Comparison of ENCODE assay signal across 1 cellular context in genomic region chr3:150409527-150410310, GRCh38.
TF ChIP-seq lines count a peak whose summit lies in the region.

No MANE protein-coding gene starts in this region.

TF ChIP-seq in HepG2, 621 proteins besides CTCF, POLR2A, EP300 and RAD21 (continued from another document and continues in another):
- TF ChIP-seq, protein P1, sequence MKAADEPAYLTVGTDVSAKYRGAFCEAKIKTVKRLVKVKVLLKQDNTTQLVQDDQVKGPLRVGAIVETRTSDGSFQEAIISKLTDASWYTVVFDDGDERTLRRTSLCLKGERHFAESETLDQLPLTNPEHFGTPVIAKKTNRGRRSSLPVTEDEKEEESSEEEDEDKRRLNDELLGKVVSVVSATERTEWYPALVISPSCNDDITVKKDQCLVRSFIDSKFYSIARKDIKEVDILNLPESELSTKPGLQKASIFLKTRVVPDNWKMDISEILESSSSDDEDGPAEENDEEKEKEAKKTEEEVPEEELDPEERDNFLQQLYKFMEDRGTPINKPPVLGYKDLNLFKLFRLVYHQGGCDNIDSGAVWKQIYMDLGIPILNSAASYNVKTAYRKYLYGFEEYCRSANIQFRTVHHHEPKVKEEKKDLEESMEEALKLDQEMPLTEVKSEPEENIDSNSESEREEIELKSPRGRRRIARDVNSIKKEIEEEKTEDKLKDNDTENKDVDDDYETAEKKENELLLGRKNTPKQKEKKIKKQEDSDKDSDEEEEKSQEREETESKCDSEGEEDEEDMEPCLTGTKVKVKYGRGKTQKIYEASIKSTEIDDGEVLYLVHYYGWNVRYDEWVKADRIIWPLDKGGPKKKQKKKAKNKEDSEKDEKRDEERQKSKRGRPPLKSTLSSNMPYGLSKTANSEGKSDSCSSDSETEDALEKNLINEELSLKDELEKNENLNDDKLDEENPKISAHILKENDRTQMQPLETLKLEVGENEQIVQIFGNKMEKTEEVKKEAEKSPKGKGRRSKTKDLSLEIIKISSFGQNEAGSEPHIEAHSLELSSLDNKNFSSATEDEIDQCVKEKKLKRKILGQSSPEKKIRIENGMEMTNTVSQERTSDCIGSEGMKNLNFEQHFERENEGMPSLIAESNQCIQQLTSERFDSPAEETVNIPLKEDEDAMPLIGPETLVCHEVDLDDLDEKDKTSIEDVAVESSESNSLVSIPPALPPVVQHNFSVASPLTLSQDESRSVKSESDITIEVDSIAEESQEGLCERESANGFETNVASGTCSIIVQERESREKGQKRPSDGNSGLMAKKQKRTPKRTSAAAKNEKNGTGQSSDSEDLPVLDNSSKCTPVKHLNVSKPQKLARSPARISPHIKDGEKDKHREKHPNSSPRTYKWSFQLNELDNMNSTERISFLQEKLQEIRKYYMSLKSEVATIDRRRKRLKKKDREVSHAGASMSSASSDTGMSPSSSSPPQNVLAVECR (CRISPR knock-in tag; IDR thresholded peaks at IDR 0.05; ENCODE audit: borderline replicate concordance): peak; percentile 75; the same call in 1 of the 2 replicates
- no peak for TF ChIP-seq AHDC1 (CRISPR knock-in tag; IDR thresholded peaks at IDR 0.05; ENCODE audit: borderline replicate concordance)
- peak; percentile 29; the same call in 1 of the 2 replicates for TF ChIP-seq ZNF619 (CRISPR knock-in tag; IDR thresholded peaks at IDR 0.05)
- no peak for TF ChIP-seq MLXIP (CRISPR knock-in tag; IDR thresholded peaks at IDR 0.05; ENCODE audit: borderline replicate concordance)
- no peak for TF ChIP-seq LCORL (IDR thresholded peaks at IDR 0.05)
- peak; percentile 64 for TF ChIP-seq LCORL (CRISPR knock-in tag; IDR thresholded peaks at IDR 0.05)
- peak; percentile 49 for TF ChIP-seq STAG1 (CRISPR knock-in tag; IDR thresholded peaks at IDR 0.05)
- 0 out of 2 replicates have a peak, but pooled peaks have one; percentile 62 for TF ChIP-seq IRF9 (CRISPR knock-in tag; IDR thresholded peaks at IDR 0.05; ENCODE audit: borderline replicate concordance)
- no peak for TF ChIP-seq ZNF253 (CRISPR knock-in tag; IDR thresholded peaks at IDR 0.05; ENCODE audit: borderline replicate concordance)
- no peak for TF ChIP-seq ZNF468 (CRISPR knock-in tag; IDR thresholded peaks at IDR 0.05)
- TF ChIP-seq SOX6 (IDR thresholded peaks at IDR 0.05): no peak
- peak; percentile 40; the same call in 1 of the 2 replicates for TF ChIP-seq SOX6 (CRISPR knock-in tag; IDR thresholded peaks at IDR 0.05)
- 0 out of 2 replicates have a peak, but pooled peaks have one; percentile 13 for TF ChIP-seq FLYWCH1 (CRISPR knock-in tag; IDR thresholded peaks at IDR 0.05)
- TF ChIP-seq FOXK1 (CRISPR knock-in tag; IDR thresholded peaks at IDR 0.05; ENCODE audit: borderline replicate concordance, low read depth): 0 out of 2 replicates have a peak, but pooled peaks have one; percentile 8
- no peak for TF ChIP-seq TP53 (CRISPR knock-in tag; conservative IDR thresholded peaks at IDR 0.05)
- TF ChIP-seq CHCHD3 (CRISPR knock-in tag; IDR thresholded peaks at IDR 0.05): no peak
- peak; percentile 55; the same call in 1 of the 2 replicates for TF ChIP-seq KDM2A (CRISPR knock-in tag; IDR thresholded peaks at IDR 0.05; ENCODE audit: borderline replicate concordance, low read depth)
- TF ChIP-seq ZNF317 (CRISPR knock-in tag; IDR thresholded peaks at IDR 0.05): 0 out of 2 replicates have a peak, but pooled peaks have one; percentile 60
- peak; percentile 25; the same call in 1 of the 2 replicates for TF ChIP-seq ZMYM4 (CRISPR knock-in tag; IDR thresholded peaks at IDR 0.05)
- TF ChIP-seq POGZ (CRISPR knock-in tag; IDR thresholded peaks at IDR 0.05): peak; percentile 53
- no peak for TF ChIP-seq MBNL3 (CRISPR knock-in tag; conservative IDR thresholded peaks at IDR 0.05)
- TF ChIP-seq ZZZ3 (CRISPR knock-in tag; IDR thresholded peaks at IDR 0.05; ENCODE audit: borderline replicate concordance): no peak
- TF ChIP-seq, protein P2, sequence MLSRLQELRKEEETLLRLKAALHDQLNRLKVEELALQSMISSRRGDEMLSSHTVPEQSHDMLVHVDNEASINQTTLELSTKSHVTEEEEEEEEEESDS (CRISPR knock-in tag; IDR thresholded peaks at IDR 0.05; ENCODE audit: borderline replicate concordance): no peak
- peak; percentile 75 for TF ChIP-seq ZNF777 (CRISPR knock-in tag; IDR thresholded peaks at IDR 0.05)
- no peak for TF ChIP-seq SMAD9 (CRISPR knock-in tag; IDR thresholded peaks at IDR 0.05)
- TF ChIP-seq ZSCAN12 (CRISPR knock-in tag; IDR thresholded peaks at IDR 0.05): 0 out of 2 replicates have a peak, but pooled peaks have one; percentile 37
- 0 out of 2 replicates have a peak, but pooled peaks have one; percentile 19 for TF ChIP-seq SPEN (CRISPR knock-in tag; IDR thresholded peaks at IDR 0.05; ENCODE audit: low read depth)
- no peak for TF ChIP-seq ZBTB38 (CRISPR knock-in tag; IDR thresholded peaks at IDR 0.05)
- TF ChIP-seq ZSCAN29 (CRISPR knock-in tag; conservative IDR thresholded peaks at IDR 0.05): peak; percentile 70
- TF ChIP-seq ZFX (CRISPR knock-in tag; IDR thresholded peaks at IDR 0.05; ENCODE audit: low read depth): peak; percentile 76; the same call in 1 of the 2 replicates
- TF ChIP-seq TGIF2 (CRISPR knock-in tag; IDR thresholded peaks at IDR 0.05): peak; percentile 61; the same call in 1 of the 2 replicates
- TF ChIP-seq ZMYM3 (CRISPR knock-in tag; IDR thresholded peaks at IDR 0.05): no peak
- TF ChIP-seq SATB2 (CRISPR knock-in tag; IDR thresholded peaks at IDR 0.05): 0 out of 2 replicates have a peak, but pooled peaks have one; percentile 19
- TF ChIP-seq PHF21A (CRISPR knock-in tag; IDR thresholded peaks at IDR 0.05): no peak; the same call in 1 of the 2 replicates
- TF ChIP-seq MBD4 (IDR thresholded peaks at IDR 0.05; ENCODE audit: borderline replicate concordance, low read length): no peak
- TF ChIP-seq ZNF101 (CRISPR knock-in tag; IDR thresholded peaks at IDR 0.05; ENCODE audit: borderline replicate concordance, low read depth): no peak
- 0 out of 2 replicates have a peak, but pooled peaks have one; percentile 22 for TF ChIP-seq CREB3 (CRISPR knock-in tag; IDR thresholded peaks at IDR 0.05)
- TF ChIP-seq POLR2G (IDR thresholded peaks at IDR 0.05; ENCODE audit: low read depth, low read length): peak; percentile 28; the same call in 1 of the 2 replicates
- TF ChIP-seq PLSCR1 (CRISPR knock-in tag; IDR thresholded peaks at IDR 0.05; ENCODE audit: borderline replicate concordance): no peak
- TF ChIP-seq ERF (CRISPR knock-in tag; IDR thresholded peaks at IDR 0.05): 0 out of 2 replicates have a peak, but pooled peaks have one; percentile 15
- TF ChIP-seq HMGA1 (CRISPR knock-in tag; conservative IDR thresholded peaks at IDR 0.05): no peak
- TF ChIP-seq, protein P3, sequence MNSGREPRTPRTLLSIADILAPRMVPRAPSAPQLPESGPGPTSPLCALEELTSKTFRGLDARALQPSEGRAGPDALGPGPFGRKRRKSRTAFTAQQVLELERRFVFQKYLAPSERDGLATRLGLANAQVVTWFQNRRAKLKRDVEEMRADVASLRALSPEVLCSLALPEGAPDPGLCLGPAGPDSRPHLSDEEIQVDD (CRISPR knock-in tag; IDR thresholded peaks at IDR 0.05; ENCODE audit: borderline replicate concordance): no peak
- TF ChIP-seq IRX3 (CRISPR knock-in tag; IDR thresholded peaks at IDR 0.05; ENCODE audit: borderline replicate concordance, low read depth): no peak
- no peak for TF ChIP-seq TRIM24 (CRISPR knock-in tag; IDR thresholded peaks at IDR 0.05)
- TF ChIP-seq PATZ1 (CRISPR knock-in tag; IDR thresholded peaks at IDR 0.05): peak; percentile 56; the same call in 1 of the 2 replicates
- TF ChIP-seq ZNF138 (CRISPR knock-in tag; IDR thresholded peaks at IDR 0.05; ENCODE audit: low read depth): 0 out of 2 replicates have a peak, but pooled peaks have one; percentile 50
